11 cellular contexts compared by ENCODE assay signal in the genomic region with DNA sequence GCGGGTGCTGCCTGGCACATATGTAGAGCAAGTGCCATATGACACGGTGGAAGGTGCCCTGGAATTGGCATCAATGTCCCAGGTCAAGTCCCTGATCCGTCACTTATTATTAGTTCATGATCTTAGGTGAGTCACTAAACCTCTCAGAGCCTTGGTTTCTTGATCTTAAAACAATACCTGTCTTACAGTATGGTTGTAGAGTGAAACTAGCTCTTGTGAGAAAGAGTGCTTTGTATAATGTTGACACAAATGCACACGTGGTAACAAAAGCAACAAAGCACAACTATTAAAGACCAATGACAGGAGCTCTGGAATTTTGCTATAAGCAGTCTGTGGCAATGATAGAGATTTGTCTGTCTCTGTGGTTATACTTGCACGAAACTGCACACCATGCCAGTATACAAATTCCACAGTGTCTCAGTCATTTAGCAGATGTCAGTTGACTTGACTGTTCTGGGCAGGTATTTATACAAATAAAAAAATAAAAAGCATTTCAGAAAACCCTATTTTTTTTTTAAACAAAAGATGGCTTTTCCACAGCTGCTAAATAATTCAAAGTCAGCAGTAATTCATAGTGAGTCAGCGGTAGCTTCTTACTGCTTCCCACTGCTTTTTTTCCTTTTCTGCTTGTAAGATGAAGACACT. TPM values are rescaled to one million over a fixed set of nuclear protein-coding genes. Genes with fewer than 3 reads are reported as not detected.
DNase-seq lines count a peak whose midpoint lies in the region; ATAC-seq and TF ChIP-seq lines count a peak whose summit lies in the region.
"Had no signal": no experiment of that assay in that cellular context is flagged by ENCODE, and none has a peak within 500 bp of the region (broad histone marks: within the 10 kb centered on the region; RNA-seq: fewer than 3 reads in every experiment).

No MANE protein-coding gene starts in this region.

- CTCF ChIA-PET in BJ (lab: Yijun Ruan, JAX): interaction anchor here (0.7 kb wide), 1 partner anchor 1985 kb away, joined by 3 read pairs; no protein-coding TSS in a partner anchor

- no peak for TF ChIP-seq CTCF in BJ (IDR thresholded peaks at IDR 0.05; ENCODE audit: insufficient read depth, low read depth, low read length)
- TF ChIP-seq CTCF in astrocyte of the spinal cord (IDR thresholded peaks at IDR 0.05; ENCODE audit: low read depth, low read length): no peak
- TF ChIP-seq CTCF in left lung (IDR thresholded peaks at IDR 0.05): no peak
- no peak for TF ChIP-seq CTCF in heart right ventricle (IDR thresholded peaks at IDR 0.05)
- no peak for TF ChIP-seq CTCF in nephron progenitor cell (IDR thresholded peaks at IDR 0.05)

- H3K27me3 ChIP-seq in BJ (ENCODE audit: control insufficient read depth, insufficient read depth, low read length) (no peaks in the 10 kb centered on the region; the same call in 1 of the 2 replicates), left lung (no peaks in the 10 kb centered on the region), heart right ventricle (peaks cover 0 to 10% (median 0%) of the 10 kb centered on the region in 7 donors)

- no peaks in the 10 kb centered on the region for H3K9me3 Mint-ChIP-seq in nephron progenitor cell

- in situ Hi-C loops in astrocyte of the spinal cord (cut with HindIII; ENCODE audit: low sequenced_read_pairs): no loop called here

- no peaks in the 10 kb centered on the region for H3K36me3 Mint-ChIP-seq in nephron progenitor cell (ENCODE audit: low read depth)

- intact Hi-C loops in left lung (cut with DNase I): no loop called here
- intact Hi-C loops in heart right ventricle (cut with DNase I): loop anchor here in 1 of 10 donors (10.0 kb wide), 1 partner anchor 129 kb away; no protein-coding TSS in a partner anchor

- DNase-seq in BJ (ENCODE audit: low read depth) (peak; percentile 49), astrocyte of the spinal cord (ENCODE audit: low read depth, low spot score) (peak; percentile 58), left lung (no peak), heart right ventricle (no peak), nephron progenitor cell (no peak)
- DNase-seq in activated effector memory CD4-positive, alpha-beta T cell treated with anti-CD3 and anti-CD28 coated beads, Interleukin-2, amount 50 U/mL, for 16 hours: no peak
- DNase-seq: NCI-H526, posterior cingulate gyrus, T-helper 9 cell had no signal

- H3K4me3 Mint-ChIP-seq in nephron progenitor cell: no peak overlapping the region

- H3K4me1 ChIP-seq in left lung (peaks cover 0 to 33% of the 10 kb centered on the region in 2 donors), heart right ventricle (peaks cover 0 to 25% (median 0%) of the 10 kb centered on the region in 9 donors)

- H3K27ac ChIP-seq in left lung (peak overlapping the region in 1 of 2 donors; percentile 4), heart right ventricle (peak overlapping the region in 1 of 10 donors; percentile 50)

- 73 to 84% methylated on average over 6 of the region's 6 CpGs for WGBS in heart right ventricle, 2 donors

- no peaks in the 10 kb centered on the region for H3K36me3 ChIP-seq in BJ (ENCODE audit: control insufficient read depth, insufficient read depth, low read length)
- H3K36me3 ChIP-seq in left lung: no peaks in the 10 kb centered on the region
- H3K36me3 ChIP-seq in heart right ventricle: no peaks in the 10 kb centered on the region

- POLR2A ChIA-PET in BJ (lab: Charles Lee): no interaction called here

- no peak overlapping the region for H3K27ac Mint-ChIP-seq in nephron progenitor cell

- peak; percentile 54 for ATAC-seq in HG03342 (IDR thresholded peaks at IDR 0.05; ENCODE audit: unreplicated experiment)
- ATAC-seq in left lung: peak; percentile 87
- ATAC-seq in heart right ventricle: no peak
- no peak for ATAC-seq in HG03135 (IDR thresholded peaks at IDR 0.05; ENCODE audit: unreplicated experiment)

- H3K27me3 Mint-ChIP-seq in nephron progenitor cell (ENCODE audit: low read depth, poor library complexity): peaks cover 13% of the 10 kb centered on the region

- H3K9me3 ChIP-seq in left lung: no peaks in the 10 kb centered on the region
- H3K9me3 ChIP-seq in heart right ventricle: no peaks in the 10 kb centered on the region

- no peaks in the 10 kb centered on the region for H3K4me1 Mint-ChIP-seq in nephron progenitor cell

- H3K4me3 ChIP-seq in BJ (ENCODE audit: low read depth, low read length) (no peak overlapping the region), astrocyte of the spinal cord (ENCODE audit: low read depth, low read length) (no peak overlapping the region), left lung (no peak overlapping the region), heart right ventricle (no peak overlapping the region)

RNA-seq across cellular contexts. Expression of gene ACSL1, which starts 19.7 kb away (rescaled TPM):
- polyA plus RNA-seq in BJ (2011; rRNA removed) (8.1 and 11.6 TPM in 2 replicates), heart right ventricle (100 to 1,000 TPM; 127 to 264 TPM)
- 11.7 and 15.7 TPM in 2 replicates for polyA minus RNA-seq in BJ (2011; rRNA and poly(A)+ RNA removed)
- total RNA-seq in left lung (100 to 1,000 TPM; 150 to 270 TPM), heart right ventricle (100 to 1,000 TPM; 181 to 526 (median 239) TPM)

Comparison
In these comparisons a context has a peak if more than half of its experiments do, and no peak if none do; other contexts are left out.
1. DNase-seq: peak in BJ (single experiment) and astrocyte of the spinal cord (single experiment); none in left lung (0 of 2), activated effector memory CD4-positive, alpha-beta T cell treated with anti-CD3 and anti-CD28 coated beads, Interleukin-2, amount 50 U/mL, for 16 hours (single experiment), heart right ventricle (0 of 2) and nephron progenitor cell (single experiment).
2. ATAC-seq: peak in HG03342 (single experiment) and left lung (single experiment); none in heart right ventricle (0 of 8) and HG03135 (single experiment).